ENCODE assay signal across 13 cellular contexts in the genomic region with DNA sequence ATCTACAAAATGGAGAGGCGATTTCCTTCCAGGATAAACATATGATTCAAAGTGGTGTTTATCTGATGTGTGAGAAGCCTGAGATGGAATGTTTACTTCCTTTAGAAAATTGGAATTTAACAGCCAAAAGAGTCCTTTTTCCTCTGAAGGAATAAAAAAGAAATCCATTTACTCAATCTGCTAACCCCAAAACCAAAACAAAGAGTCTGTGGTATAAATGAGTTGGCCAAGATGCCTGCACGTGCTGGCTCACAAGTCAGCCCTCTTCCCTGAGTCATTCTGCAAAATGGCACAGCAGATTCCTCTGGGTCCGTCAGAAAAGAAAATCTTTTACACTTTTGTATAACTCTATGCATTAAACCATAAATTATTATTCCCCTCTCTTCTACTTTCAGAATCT.
DNase-seq lines count a peak whose midpoint lies in the region; ATAC-seq and TF ChIP-seq lines count a peak whose summit lies in the region.
"Had no signal": no experiment of that assay in that cellular context is flagged by ENCODE, and none has a peak within 500 bp of the region (broad histone marks: within the 10 kb centered on the region; RNA-seq: fewer than 3 reads in every experiment).

No MANE protein-coding gene starts in this region.

- 66% methylated on average over 3 of the region's 3 CpGs for WGBS in SK-N-SH (ENCODE audit: low lambda C conversion rate)

- H3K4me1 ChIP-seq in SK-N-SH (ENCODE audit: control insufficient read depth in 1 of 2, insufficient read depth in 2 of 2, low read depth in 1 of 2, low read length in 1 of 2) (no peaks in the 10 kb centered on the region), SJSA1 (replicated peaks) (peaks cover 23% of the 10 kb centered on the region), tibial artery (peaks cover 0 to 85% (median 59%) of the 10 kb centered on the region in 4 donors)

- intact Hi-C loops in tibial artery (cut with DNase I; ENCODE audit: low total_unique reads) (no loop called here), posterior cingulate gyrus (cut with DNase I) (no loop called here)

- H3F3A ChIP-seq in SK-N-SH (replicated peaks; ENCODE audit: insufficient read depth), result no peaks in the 10 kb centered on the region

- no peaks in the 10 kb centered on the region for H4K20me1 ChIP-seq in SK-N-SH (ENCODE audit: insufficient read depth)

- H3K79me2 ChIP-seq in SK-N-SH (ENCODE audit: insufficient read depth), result no peaks in the 10 kb centered on the region

- DNase-seq in SK-N-SH (no peak), SJSA1 (ENCODE audit: low read depth in 1 of 2, low spot score in 2 of 2) (peak; percentile 82 to 92), fibroblast of the aortic adventitia (ENCODE audit: low read depth) (peak; percentile 88), tibial artery (peak; percentile 70 to 80), substantia nigra (lab: John Stamatoyannopoulos, UW) (no peak), posterior cingulate gyrus (no peak), GM10266 (ENCODE audit: extremely low spot score) (no peak)
- DNase-seq: activated CD4-positive, alpha-beta T cell treated with anti-CD3 and anti-CD28 coated beads, Interleukin-2, amount 50 U/mL, for 48 hours; cortex of kidney; heart right ventricle; NCI-H748 treated with DMSO at 0.1 percent for 48 hours; SW 1271 had no signal

- H3K9me2 ChIP-seq in SK-N-SH, result no peaks in the 10 kb centered on the region

- no peak overlapping the region for H2AFZ ChIP-seq in SK-N-SH (ENCODE audit: low read depth)

- H3K9me3 ChIP-seq in SK-N-SH, result no peaks in the 10 kb centered on the region
- H3K9me3 ChIP-seq in SJSA1 (replicated peaks), result no peaks in the 10 kb centered on the region
- H3K9me3 ChIP-seq in tibial artery, result no peaks in the 10 kb centered on the region

- H3K27ac ChIP-seq in SK-N-SH (ENCODE audit: low read depth in 2 of 2, low read length in 1 of 2) (no peak overlapping the region), SJSA1 (peak overlapping the region; percentile 45), tibial artery (peak overlapping the region; percentile 67 to 75), substantia nigra (ENCODE audit: low read depth, low read length, poor library complexity, severe bottlenecking) (no peak overlapping the region)

- H3K36me3 ChIP-seq in SK-N-SH (replicated peaks in 1 of 2; ENCODE audit: control insufficient read depth in 1 of 2, insufficient read depth in 2 of 2, low read length in 1 of 2) (no peaks in the 10 kb centered on the region), SJSA1 (no peaks in the 10 kb centered on the region), tibial artery (no peaks in the 10 kb centered on the region)
- H3K36me3 ChIP-seq: heart right ventricle had no signal

- TF ChIP-seq CTCF in SK-N-SH (IDR thresholded peaks at IDR 0.05), result no peak
- TF ChIP-seq CTCF in fibroblast of the aortic adventitia (IDR thresholded peaks at IDR 0.05; ENCODE audit: insufficient read depth, low read length), result no peak
- no peak for TF ChIP-seq CTCF in tibial artery (IDR thresholded peaks at IDR 0.05)
- TF ChIP-seq CTCF in GM10266 (IDR thresholded peaks at IDR 0.05; ENCODE audit: control insufficient read depth, insufficient read depth, low read depth, missing control alignments), result no peak

- no peaks in the 10 kb centered on the region for H3K27me3 ChIP-seq in SK-N-SH (ENCODE audit: insufficient read depth)
- H3K27me3 ChIP-seq in SJSA1 (replicated peaks), result no peaks in the 10 kb centered on the region
- H3K27me3 ChIP-seq in tibial artery, result no peaks in the 10 kb centered on the region
- H3K27me3 ChIP-seq: heart right ventricle had no signal

- H3K4me3 ChIP-seq in SK-N-SH (ENCODE audit: low read depth in 2 of 2, low read length in 1 of 2), result no peak overlapping the region
- H3K4me3 ChIP-seq in SJSA1, result no peak overlapping the region
- H3K4me3 ChIP-seq in fibroblast of the aortic adventitia (ENCODE audit: low read depth, low read length), result no peak overlapping the region
- no peak overlapping the region for H3K4me3 ChIP-seq in tibial artery
- H3K4me3 ChIP-seq: heart right ventricle had no signal

- H3K9ac ChIP-seq in SK-N-SH, result no peak overlapping the region

- ATAC-seq in SK-N-SH treated with all-trans-retinoic acid at 6 μM for 48 hours, result no peak

- no peak for TF ChIP-seq RAD21 in SK-N-SH (IDR thresholded peaks at IDR 0.05; ENCODE audit: low read length)

- H3K4me2 ChIP-seq in SK-N-SH, result peak overlapping the region; percentile 29; the same call in 1 of the 2 replicates

- POLR2A ChIA-PET in SK-N-SH (lab: Yijun Ruan, JAX), result no interaction called here

- CTCF ChIA-PET in SK-N-SH (lab: Yijun Ruan, JAX), result no interaction called here

- TF ChIP-seq EP300 in SK-N-SH (IDR thresholded peaks at IDR 0.05; ENCODE audit: borderline replicate concordance in 1 of 2, low read depth in 1 of 2, low read length in 1 of 2), result no peak

TF ChIP-seq in SK-N-SH, 30 proteins besides CTCF, POLR2A, EP300 and RAD21 (continues in another document):
- no peak for TF ChIP-seq SMC3 (IDR thresholded peaks at IDR 0.05; ENCODE audit: low read depth, low read length)
- TF ChIP-seq SIN3A (IDR thresholded peaks at IDR 0.05; ENCODE audit: borderline replicate concordance, low read depth, low read length), result no peak
- TF ChIP-seq, protein P1, sequence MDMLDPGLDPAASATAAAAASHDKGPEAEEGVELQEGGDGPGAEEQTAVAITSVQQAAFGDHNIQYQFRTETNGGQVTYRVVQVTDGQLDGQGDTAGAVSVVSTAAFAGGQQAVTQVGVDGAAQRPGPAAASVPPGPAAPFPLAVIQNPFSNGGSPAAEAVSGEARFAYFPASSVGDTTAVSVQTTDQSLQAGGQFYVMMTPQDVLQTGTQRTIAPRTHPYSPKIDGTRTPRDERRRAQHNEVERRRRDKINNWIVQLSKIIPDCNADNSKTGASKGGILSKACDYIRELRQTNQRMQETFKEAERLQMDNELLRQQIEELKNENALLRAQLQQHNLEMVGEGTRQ (IDR thresholded peaks at IDR 0.05; ENCODE audit: borderline replicate concordance, low read depth, low read length), result no peak
- no peak for TF ChIP-seq YY1 (IDR thresholded peaks at IDR 0.05; ENCODE audit: low read depth)
- TF ChIP-seq, protein P2, sequence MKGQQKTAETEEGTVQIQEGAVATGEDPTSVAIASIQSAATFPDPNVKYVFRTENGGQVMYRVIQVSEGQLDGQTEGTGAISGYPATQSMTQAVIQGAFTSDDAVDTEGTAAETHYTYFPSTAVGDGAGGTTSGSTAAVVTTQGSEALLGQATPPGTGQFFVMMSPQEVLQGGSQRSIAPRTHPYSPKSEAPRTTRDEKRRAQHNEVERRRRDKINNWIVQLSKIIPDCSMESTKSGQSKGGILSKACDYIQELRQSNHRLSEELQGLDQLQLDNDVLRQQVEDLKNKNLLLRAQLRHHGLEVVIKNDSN (IDR thresholded peaks at IDR 0.05; ENCODE audit: borderline replicate concordance, low read depth), result no peak
- no peak for TF ChIP-seq RXRA (IDR thresholded peaks at IDR 0.05; ENCODE audit: borderline replicate concordance, low read depth)
- TF ChIP-seq, protein P3, sequence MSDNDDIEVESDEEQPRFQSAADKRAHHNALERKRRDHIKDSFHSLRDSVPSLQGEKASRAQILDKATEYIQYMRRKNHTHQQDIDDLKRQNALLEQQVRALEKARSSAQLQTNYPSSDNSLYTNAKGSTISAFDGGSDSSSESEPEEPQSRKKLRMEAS (IDR thresholded peaks at IDR 0.05; ENCODE audit: low read depth), result no peak
- no peak for TF ChIP-seq TEAD4 (IDR thresholded peaks at IDR 0.05; ENCODE audit: borderline replicate concordance, insufficient read depth)
- TF ChIP-seq POLR2AphosphoS5 (IDR thresholded peaks at IDR 0.05; ENCODE audit: low read depth, low read length), result no peak
- TF ChIP-seq RFX5 (IDR thresholded peaks at IDR 0.05; ENCODE audit: low read length), result no peak
- no peak for TF ChIP-seq RCOR1 (IDR thresholded peaks at IDR 0.05; ENCODE audit: low read length)
- no peak for TF ChIP-seq EZH2phosphoT487 (IDR thresholded peaks at IDR 0.05; ENCODE audit: borderline replicate concordance, low read depth)

TF ChIP-seq in SK-N-SH treated with all-trans-retinoic acid at 6 μM for 48 hours, 23 proteins besides CTCF, POLR2A, EP300 and RAD21 (continues in another document):
- TF ChIP-seq CSDC2 (CRISPR knock-in tag; IDR thresholded peaks at IDR 0.05) (no peak), PPARA (CRISPR knock-in tag; IDR thresholded peaks at IDR 0.05; ENCODE audit: borderline replicate concordance) (no peak), ESRRG (CRISPR knock-in tag; IDR thresholded peaks at IDR 0.05) (no peak), RARB (CRISPR knock-in tag; IDR thresholded peaks at IDR 0.05) (no peak), ZNF565 (CRISPR knock-in tag; conservative IDR thresholded peaks at IDR 0.05; ENCODE audit: low read depth) (no peak), OSR1 (CRISPR knock-in tag; IDR thresholded peaks at IDR 0.05) (no peak), ZFP30 (CRISPR knock-in tag; IDR thresholded peaks at IDR 0.05) (no peak), ZNF70 (CRISPR knock-in tag; IDR thresholded peaks at IDR 0.05) (no peak)
- TF ChIP-seq, protein P4, sequence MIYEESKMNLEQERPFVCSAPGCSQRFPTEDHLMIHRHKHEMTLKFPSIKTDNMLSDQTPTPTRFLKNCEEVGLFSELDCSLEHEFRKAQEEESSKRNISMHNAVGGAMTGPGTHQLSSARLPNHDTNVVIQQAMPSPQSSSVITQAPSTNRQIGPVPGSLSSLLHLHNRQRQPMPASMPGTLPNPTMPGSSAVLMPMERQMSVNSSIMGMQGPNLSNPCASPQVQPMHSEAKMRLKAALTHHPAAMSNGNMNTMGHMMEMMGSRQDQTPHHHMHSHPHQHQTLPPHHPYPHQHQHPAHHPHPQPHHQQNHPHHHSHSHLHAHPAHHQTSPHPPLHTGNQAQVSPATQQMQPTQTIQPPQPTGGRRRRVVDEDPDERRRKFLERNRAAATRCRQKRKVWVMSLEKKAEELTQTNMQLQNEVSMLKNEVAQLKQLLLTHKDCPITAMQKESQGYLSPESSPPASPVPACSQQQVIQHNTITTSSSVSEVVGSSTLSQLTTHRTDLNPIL (CRISPR knock-in tag; IDR thresholded peaks at IDR 0.05; ENCODE audit: low read depth), result no peak
- TF ChIP-seq, protein P5, sequence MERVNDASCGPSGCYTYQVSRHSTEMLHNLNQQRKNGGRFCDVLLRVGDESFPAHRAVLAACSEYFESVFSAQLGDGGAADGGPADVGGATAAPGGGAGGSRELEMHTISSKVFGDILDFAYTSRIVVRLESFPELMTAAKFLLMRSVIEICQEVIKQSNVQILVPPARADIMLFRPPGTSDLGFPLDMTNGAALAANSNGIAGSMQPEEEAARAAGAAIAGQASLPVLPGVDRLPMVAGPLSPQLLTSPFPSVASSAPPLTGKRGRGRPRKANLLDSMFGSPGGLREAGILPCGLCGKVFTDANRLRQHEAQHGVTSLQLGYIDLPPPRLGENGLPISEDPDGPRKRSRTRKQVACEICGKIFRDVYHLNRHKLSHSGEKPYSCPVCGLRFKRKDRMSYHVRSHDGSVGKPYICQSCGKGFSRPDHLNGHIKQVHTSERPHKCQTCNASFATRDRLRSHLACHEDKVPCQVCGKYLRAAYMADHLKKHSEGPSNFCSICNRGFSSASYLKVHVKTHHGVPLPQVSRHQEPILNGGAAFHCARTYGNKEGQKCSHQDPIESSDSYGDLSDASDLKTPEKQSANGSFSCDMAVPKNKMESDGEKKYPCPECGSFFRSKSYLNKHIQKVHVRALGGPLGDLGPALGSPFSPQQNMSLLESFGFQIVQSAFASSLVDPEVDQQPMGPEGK (CRISPR knock-in tag; IDR thresholded peaks at IDR 0.05; ENCODE audit: borderline replicate concordance), result no peak

Comparison
In these comparisons a context has a peak if more than half of its experiments do, and no peak if none do; other contexts are left out.
1. DNase-seq: peak in SJSA1 (2 of 2), fibroblast of the aortic adventitia (single experiment) and tibial artery (2 of 2); none in SK-N-SH (single experiment), substantia nigra (0 of 49), posterior cingulate gyrus (0 of 10) and GM10266 (single experiment).
2. H3K27ac ChIP-seq: peak in SJSA1 (single experiment) and tibial artery (2 of 2); none in SK-N-SH (0 of 2) and substantia nigra (single experiment).